In genomic region chrX:9847071-9847470, GRCh38 we compare ENCODE assay signal across 15 cellular contexts.
DNase-seq lines count a peak whose midpoint lies in the region; ATAC-seq and TF ChIP-seq lines count a peak whose summit lies in the region.
"Had no signal": no experiment of that assay in that cellular context is flagged by ENCODE, and none has a peak within 500 bp of the region (broad histone marks: within the 10 kb centered on the region; RNA-seq: fewer than 3 reads in every experiment).

No MANE protein-coding gene starts in this region.

- H3K27me3 ChIP-seq in mesendoderm (ENCODE audit: insufficient read depth, low read length, poor library complexity), result no peaks in the 10 kb centered on the region
- H3K27me3 ChIP-seq: upper lobe of left lung had no signal

- no peak overlapping the region for H3K27ac Mint-ChIP-seq in activated CD8-positive, alpha-beta memory T cell treated with anti-CD3 and anti-CD28 coated beads, Interleukin-2, amount 10 ng/mL, durations not matched to agents 7 days and 5 days
- H3K27ac Mint-ChIP-seq: activated T-helper 17 cell treated with anti-CD3 and anti-CD28 coated beads, Interleukin-2, amount 50 U/mL, for 72 hours had no signal

- H3K4me1 ChIP-seq in mesendoderm (ENCODE audit: control insufficient read depth, low read depth, low read length), result no peaks in the 10 kb centered on the region
- H3K4me1 ChIP-seq: upper lobe of left lung had no signal

- H3K36me3 Mint-ChIP-seq in activated CD8-positive, alpha-beta memory T cell treated with anti-CD3 and anti-CD28 coated beads, Interleukin-2, amount 10 ng/mL, durations not matched to agents 7 days and 5 days, result no peaks in the 10 kb centered on the region

- no peak overlapping the region for H3K56ac ChIP-seq in mesendoderm (ENCODE audit: low read length)

- ATAC-seq in activated CD8-positive, alpha-beta memory T cell treated with anti-CD3 and anti-CD28 coated beads, Interleukin-2, amount 10 ng/mL, durations not matched to agents 7 days and 5 days, result no peak
- ATAC-seq: activated T-helper 17 cell treated with anti-CD3 and anti-CD28 coated beads, Interleukin-2, amount 50 U/mL, for 72 hours; esophagus mucosa had no signal

- H3K9ac ChIP-seq in mesendoderm (ENCODE audit: low read length), result no peak overlapping the region

- H3K23ac ChIP-seq in mesendoderm (ENCODE audit: low read length), result no peak overlapping the region

- no peaks in the 10 kb centered on the region for H3K36me3 ChIP-seq in mesendoderm (ENCODE audit: control insufficient read depth, insufficient read depth, low read length)
- H3K36me3 ChIP-seq: upper lobe of left lung had no signal

- no peak overlapping the region for H4K5ac ChIP-seq in mesendoderm (ENCODE audit: low read length)

- H2BK5ac ChIP-seq in mesendoderm (ENCODE audit: low read length), result no peak overlapping the region

- H3K4ac ChIP-seq in mesendoderm (ENCODE audit: low read depth, low read length), result no peak overlapping the region

- CTCF ChIA-PET in activated CD8-positive, alpha-beta memory T cell treated with anti-CD3 and anti-CD28 coated beads, Interleukin-2, amount 10 ng/mL, durations not matched to agents 7 days and 5 days (lab: Charles Lee), result no interaction called here

- H2BK15ac ChIP-seq in mesendoderm (replicated peaks; ENCODE audit: low read depth), result no peak overlapping the region

- H3K4me2 ChIP-seq in mesendoderm (ENCODE audit: low read length), result no peak overlapping the region

- no peaks in the 10 kb centered on the region for H3K9me3 Mint-ChIP-seq in activated CD8-positive, alpha-beta memory T cell treated with anti-CD3 and anti-CD28 coated beads, Interleukin-2, amount 10 ng/mL, durations not matched to agents 7 days and 5 days (ENCODE audit: low read depth)
- H3K9me3 Mint-ChIP-seq: activated T-helper 17 cell treated with anti-CD3 and anti-CD28 coated beads, Interleukin-2, amount 50 U/mL, for 72 hours had no signal

- H3K18ac ChIP-seq in mesendoderm (ENCODE audit: low read length), result no peak overlapping the region

- peaks cover 2% of the 10 kb centered on the region for H3K79me2 ChIP-seq in mesendoderm (ENCODE audit: control insufficient read depth, insufficient read depth, low read length)

- no peak overlapping the region for H2AK5ac ChIP-seq in mesendoderm (ENCODE audit: low read length)

- no CpG with 5 or more reads among the region's 8 CpGs for WGBS in mesendoderm (ENCODE audit: extremely low coverage, insufficient coverage, low lambda C conversion rate)

- H3K79me1 ChIP-seq in mesendoderm (ENCODE audit: low read length), result no peaks in the 10 kb centered on the region

- no peaks in the 10 kb centered on the region for H3K4me1 Mint-ChIP-seq in activated CD8-positive, alpha-beta memory T cell treated with anti-CD3 and anti-CD28 coated beads, Interleukin-2, amount 10 ng/mL, durations not matched to agents 7 days and 5 days
- H3K4me1 Mint-ChIP-seq: activated T-helper 17 cell treated with anti-CD3 and anti-CD28 coated beads, Interleukin-2, amount 50 U/mL, for 72 hours had no signal

- peak; percentile 14 for DNase-seq in AG09309 (ENCODE audit: low read depth)
- peak; percentile 39 for DNase-seq in HS-27A (ENCODE audit: low read depth)
- peak; percentile 65 for DNase-seq in astrocyte of the hippocampus (ENCODE audit: low read depth, low spot score)
- peak; percentile 57 to 71 for DNase-seq in lung microvascular endothelial cell (ENCODE audit: low read depth in 2 of 2)
- DNase-seq in activated CD8-positive, alpha-beta memory T cell treated with anti-CD3 and anti-CD28 coated beads, Interleukin-2, amount 10 ng/mL, durations not matched to agents 7 days and 5 days, result no peak
- no peak for DNase-seq in mesendoderm
- DNase-seq in activated CD4-positive, alpha-beta T cell treated with anti-CD3 and anti-CD28 coated beads, Interleukin-2, amount 50 U/mL, for 4 hours, result no peak
- no peak for DNase-seq in amygdala (lab: John Stamatoyannopoulos, UW)
- DNase-seq: activated CD4-positive, alpha-beta T cell treated with anti-CD3 and anti-CD28 coated beads for 48 hours; AML-193; stimulated activated CD8-positive, alpha-beta memory T cell treated with anti-CD3 and anti-CD28 coated beads, Interleukin-4, amount 100 ng/mL, for 48 hours; T-helper 1 cell; upper lobe of left lung had no signal

- no peak overlapping the region for H2BK120ac ChIP-seq in mesendoderm (ENCODE audit: low read depth, low read length)

- H4K8ac ChIP-seq in mesendoderm (ENCODE audit: low read depth, low read length), result no peak overlapping the region

- H3K4me3 Mint-ChIP-seq in activated CD8-positive, alpha-beta memory T cell treated with anti-CD3 and anti-CD28 coated beads, Interleukin-2, amount 10 ng/mL, durations not matched to agents 7 days and 5 days, result no peak overlapping the region
- H3K4me3 Mint-ChIP-seq: activated T-helper 17 cell treated with anti-CD3 and anti-CD28 coated beads, Interleukin-2, amount 50 U/mL, for 72 hours had no signal

- no peak overlapping the region for H3K27ac ChIP-seq in mesendoderm (ENCODE audit: low read depth, low read length)

- H3K27me3 Mint-ChIP-seq in activated CD8-positive, alpha-beta memory T cell treated with anti-CD3 and anti-CD28 coated beads, Interleukin-2, amount 10 ng/mL, durations not matched to agents 7 days and 5 days, result peaks cover 10% of the 10 kb centered on the region

- no peak for TF ChIP-seq CTCF in AG09309 (IDR thresholded peaks at IDR 0.05; ENCODE audit: control insufficient read depth, insufficient read depth, low read depth, low read length, missing control alignments)

- H3K4me3 ChIP-seq in AG09309 (ENCODE audit: control insufficient read depth, low read depth, low read length) (no peak overlapping the region), mesendoderm (ENCODE audit: low read length) (no peak overlapping the region)
- H3K4me3 ChIP-seq: upper lobe of left lung had no signal

Comparison
In these comparisons a context has a peak if more than half of its experiments do, and no peak if none do; other contexts are left out.
1. DNase-seq: peak in AG09309 (single experiment), HS-27A (single experiment), astrocyte of the hippocampus (single experiment) and lung microvascular endothelial cell (2 of 2); none in activated CD8-positive, alpha-beta memory T cell treated with anti-CD3 and anti-CD28 coated beads, Interleukin-2, amount 10 ng/mL, durations not matched to agents 7 days and 5 days (single experiment), mesendoderm (single experiment), activated CD4-positive, alpha-beta T cell treated with anti-CD3 and anti-CD28 coated beads, Interleukin-2, amount 50 U/mL, for 4 hours (0 of 2) and amygdala (0 of 56).